14 cellular contexts compared by ENCODE assay signal in the genomic region with DNA sequence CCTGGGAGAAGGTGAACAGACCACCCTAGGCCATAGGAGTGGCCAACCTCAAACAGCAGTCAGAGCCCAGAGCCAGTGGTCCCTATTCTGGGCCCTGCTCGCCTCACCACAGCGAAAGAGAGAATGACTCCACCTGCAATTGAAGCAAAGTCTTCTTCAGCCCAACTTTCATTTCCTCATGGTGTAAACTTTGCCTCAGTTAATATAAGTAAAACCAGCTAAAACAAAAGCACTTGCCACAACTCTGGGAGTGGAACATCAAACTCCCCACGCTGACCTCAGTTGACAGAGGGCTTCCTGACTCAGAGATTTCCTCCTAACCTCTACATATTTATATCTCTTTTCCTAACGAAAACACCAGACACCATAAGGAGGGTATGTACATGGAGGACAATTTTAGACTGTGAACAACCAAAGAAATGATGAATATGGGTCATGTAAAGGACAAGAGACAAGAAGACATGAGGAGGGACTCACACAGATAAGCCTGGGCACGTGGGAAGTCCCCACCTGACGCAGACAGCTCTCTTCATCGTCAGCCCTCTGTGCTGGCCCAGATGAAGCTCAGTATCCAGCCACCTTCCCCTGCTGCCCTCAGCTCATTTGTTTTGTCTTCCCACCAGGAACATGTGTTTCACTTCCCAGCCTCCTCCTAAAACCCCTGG.
DNase-seq lines count a peak whose midpoint lies in the region; ATAC-seq, FAIRE-seq and TF ChIP-seq lines count a peak whose summit lies in the region.
"Had no signal": no experiment of that assay in that cellular context is flagged by ENCODE, and none has a peak within 500 bp of the region (broad histone marks: within the 10 kb centered on the region; RNA-seq: fewer than 3 reads in every experiment).

No MANE protein-coding gene starts in this region.

- H4K20me1 ChIP-seq in HepG2 (ENCODE audit: insufficient read depth, low read length) (no peaks in the 10 kb centered on the region), H9 (ENCODE audit: control insufficient read depth, insufficient read depth, insufficient read length) (no peaks in the 10 kb centered on the region)

- no peak overlapping the region for H3K9ac ChIP-seq in liver (ENCODE audit: low read depth in 1 of 2, low read length in 2 of 2)
- no peak overlapping the region for H3K9ac ChIP-seq in HepG2 (ENCODE audit: insufficient read depth, low read depth, low read length)
- H3K9ac ChIP-seq in H9 (ENCODE audit: extremely low read depth, insufficient read length, low read length) = no peak overlapping the region
- H3K9ac ChIP-seq: GM23248 had no signal

- no peak overlapping the region for H4K91ac ChIP-seq in H9 (ENCODE audit: insufficient read length, low read depth, low read length)

- DNase-seq in HepG2 (ENCODE audit: low spot score) = no peak
- no peak for DNase-seq in H9
- no peak for DNase-seq in uterus
- DNase-seq in CD8-positive, alpha-beta T cell = no peak
- DNase-seq in superior temporal gyrus (ENCODE audit: extremely low spot score) = no peak
- no peak for DNase-seq in amygdala (lab: John Stamatoyannopoulos, UW)
- DNase-seq: body of pancreas, GM23248, midbrain, right cardiac atrium, WERI-Rb-1 had no signal

- no peak overlapping the region for H3K56ac ChIP-seq in H9 (ENCODE audit: insufficient read length, low read depth, low read length)

- H3K36me3 Mint-ChIP-seq in H9 (ENCODE audit: insufficient read depth in 1 of 3, low read depth in 3 of 3) = no peaks in the 10 kb centered on the region
- H3K36me3 Mint-ChIP-seq in CD8-positive, alpha-beta T cell = no peaks in the 10 kb centered on the region

- no peak overlapping the region for H2AFZ ChIP-seq in HepG2 (ENCODE audit: low read length)
- no peak overlapping the region for H2AFZ ChIP-seq in H9 (ENCODE audit: low read length)
- H2AFZ ChIP-seq: GM23248 had no signal

- no peaks in the 10 kb centered on the region for H3K4me1 ChIP-seq in liver (ENCODE audit: control insufficient read depth in 4 of 4, insufficient read depth in 4 of 4, low read length in 3 of 4)
- no peaks in the 10 kb centered on the region for H3K4me1 ChIP-seq in HepG2 (ENCODE audit: insufficient read depth, low read length)
- no peaks in the 10 kb centered on the region for H3K4me1 ChIP-seq in H9 (ENCODE audit: insufficient read depth, low read length)
- no peaks in the 10 kb centered on the region for H3K4me1 ChIP-seq in uterus
- no peaks in the 10 kb centered on the region for H3K4me1 ChIP-seq in CD8-positive, alpha-beta T cell (ENCODE audit: insufficient read depth, low read length)
- H3K4me1 ChIP-seq: body of pancreas had no signal

- no peak for TF ChIP-seq CTCF in liver (IDR thresholded peaks at IDR 0.05; ENCODE audit: low read depth, low read length, missing input control)
- TF ChIP-seq CTCF in HepG2 (CRISPR knock-in tag; IDR thresholded peaks at IDR 0.05) = no peak
- TF ChIP-seq CTCF in H9 (conservative IDR thresholded peaks at IDR 0.05) = no peak
- no peak for TF ChIP-seq CTCF in uterus (IDR thresholded peaks at IDR 0.05)
- TF ChIP-seq CTCF in CD8-positive, alpha-beta T cell (IDR thresholded peaks at IDR 0.05) = no peak

- H3K27me3 ChIP-seq in liver (ENCODE audit: control insufficient read depth in 4 of 4, insufficient read depth in 4 of 4, low read length in 3 of 4) (no peaks in the 10 kb centered on the region), HepG2 (ENCODE audit: control insufficient read depth in 1 of 2, insufficient read depth in 2 of 2, low read length in 2 of 2) (no peaks in the 10 kb centered on the region), H9 (ENCODE audit: insufficient read depth, low read length) (no peaks in the 10 kb centered on the region), uterus (no peaks in the 10 kb centered on the region)
- H3K27me3 ChIP-seq in CD8-positive, alpha-beta T cell (ENCODE audit: insufficient read depth, low read length) = no peaks in the 10 kb centered on the region
- H3K27me3 ChIP-seq: body of pancreas had no signal

- no peak for TF ChIP-seq EP300 in HepG2 (IDR thresholded peaks at IDR 0.05; ENCODE audit: low read depth in 2 of 2, low read length in 2 of 2)
- TF ChIP-seq EP300 in HepG2 (CRISPR knock-in tag; IDR thresholded peaks at IDR 0.05; ENCODE audit: borderline replicate concordance) = no peak

- no peak for FAIRE-seq in HepG2 (lab: Jason Lieb, UNC)
- FAIRE-seq: endothelial cell of umbilical vein had no signal

- H3K4me3 ChIP-seq in liver (ENCODE audit: low read depth in 1 of 3, low read length in 3 of 3) (no peak overlapping the region), HepG2 (replicated peaks in 1 of 3; ENCODE audit: insufficient read depth in 1 of 3, low read depth in 2 of 3, low read length in 3 of 3) (no peak overlapping the region), uterus (no peak overlapping the region)
- no peak overlapping the region for H3K4me3 ChIP-seq in CD8-positive, alpha-beta T cell (ENCODE audit: low read depth, low read length)
- H3K4me3 ChIP-seq: body of pancreas, GM23248 had no signal

- no peak overlapping the region for H2BK15ac ChIP-seq in H9 (ENCODE audit: low read depth, low read length)

- H3K79me1 ChIP-seq in H9 (ENCODE audit: insufficient read depth, low read depth, low read length, poor library complexity, severe bottlenecking) = no peaks in the 10 kb centered on the region

- no peak for TF ChIP-seq POLR2A in HepG2 (IDR thresholded peaks at IDR 0.05; ENCODE audit: insufficient read depth in 1 of 2, low read depth in 2 of 2, low read length in 2 of 2)
- TF ChIP-seq POLR2A in uterus (IDR thresholded peaks at IDR 0.05) = no peak

- ATAC-seq in HepG2 (no peak), HG03354 (IDR thresholded peaks at IDR 0.05; ENCODE audit: poor library complexity, severe bottlenecking, unreplicated experiment) (peak; percentile 66)
- no peak for ATAC-seq in CD8-positive, alpha-beta T cell
- ATAC-seq: body of pancreas had no signal

- H4K8ac ChIP-seq in H9 (replicated peaks; ENCODE audit: insufficient read length, low read depth, low read length) = no peak overlapping the region

- H4K5ac ChIP-seq in H9 (ENCODE audit: insufficient read length, low read depth, low read length) = no peak overlapping the region

- peak overlapping the region in 1 of 3 experiments; percentile 23; a peak in 2 of 7 replicates for H3K27ac Mint-ChIP-seq in H9
- no peak overlapping the region for H3K27ac Mint-ChIP-seq in CD8-positive, alpha-beta T cell

- H3K4ac ChIP-seq in H9 (ENCODE audit: low read depth, low read length) = no peak overlapping the region

- H3K9me3 Mint-ChIP-seq in H9 = no peaks in the 10 kb centered on the region
- no peaks in the 10 kb centered on the region for H3K9me3 Mint-ChIP-seq in CD8-positive, alpha-beta T cell

- peak overlapping the region; percentile 14; the same call in 1 of the 2 replicates for H3K14ac ChIP-seq in H9 (ENCODE audit: insufficient read depth, low read length)

- no peaks in the 10 kb centered on the region for H3K27me3 Mint-ChIP-seq in H9 (ENCODE audit: low read depth)
- H3K27me3 Mint-ChIP-seq in CD8-positive, alpha-beta T cell (ENCODE audit: low read depth) = peaks cover 3% of the 10 kb centered on the region

- WGBS in liver = 62% methylated on average over 7 of the region's 7 CpGs
- WGBS in HepG2 (ENCODE audit: low lambda C conversion rate) = 2% methylated on average over 7 of the region's 7 CpGs
- no CpG with 5 or more reads among the region's 7 CpGs for WGBS in H9 (ENCODE audit: extremely low coverage, insufficient read length, low lambda C conversion rate)

- H3K4me1 Mint-ChIP-seq in H9 = no peaks in the 10 kb centered on the region
- no peaks in the 10 kb centered on the region for H3K4me1 Mint-ChIP-seq in CD8-positive, alpha-beta T cell (ENCODE audit: low read depth)

- intact Hi-C loops in HepG2 (cut with micrococcal nuclease; ENCODE audit: unreplicated experiment) = no loop called here
- intact Hi-C loops in uterus (cut with DNase I; ENCODE audit: low total_unique reads) = no loop called here
- intact Hi-C loops in CD8-positive, alpha-beta T cell (cut with DNase I, micrococcal nuclease) = loop anchor here in 1 of 2 experiments (5.0 kb wide), 1 partner anchor 305 kb away; no protein-coding TSS in a partner anchor

- no peak overlapping the region for H2BK5ac ChIP-seq in H9 (ENCODE audit: insufficient read length, low read length)

- no peak overlapping the region for H2BK20ac ChIP-seq in H9 (ENCODE audit: low read depth, low read length, poor library complexity, severe bottlenecking)

- H3K79me2 ChIP-seq in HepG2 (ENCODE audit: insufficient read depth, low read length) (no peaks in the 10 kb centered on the region), H9 (ENCODE audit: insufficient read depth, low read length) (no peaks in the 10 kb centered on the region)

- no peaks in the 10 kb centered on the region for H3K23me2 ChIP-seq in H9 (ENCODE audit: insufficient read length, low read depth, low read length, poor library complexity, severe bottlenecking)

- H3K4me2 ChIP-seq in HepG2 (ENCODE audit: low read depth, low read length) = no peak overlapping the region
- H3K4me2 ChIP-seq in H9 (ENCODE audit: insufficient read depth, insufficient read length, low read length) = no peak overlapping the region

- H3K9me3 ChIP-seq in liver (ENCODE audit: control insufficient read depth in 4 of 4, low read length in 3 of 4) (no peaks in the 10 kb centered on the region), HepG2 (ENCODE audit: low read length) (no peaks in the 10 kb centered on the region), H9 (ENCODE audit: control insufficient read depth, low read depth, low read length) (no peaks in the 10 kb centered on the region), uterus (no peaks in the 10 kb centered on the region)
- no peaks in the 10 kb centered on the region for H3K9me3 ChIP-seq in CD8-positive, alpha-beta T cell (ENCODE audit: low read length)
- H3K9me3 ChIP-seq: body of pancreas had no signal

- BruUV-seq in HepG2 (replicated peaks; lab: Mats Ljungman, UMichigan) = no TSS peak

- H3T11ph ChIP-seq in H9 (ENCODE audit: low read length) = no peak overlapping the region

- no peak overlapping the region for H3K18ac ChIP-seq in H9 (ENCODE audit: insufficient read length, low read depth, low read length)

- no peak overlapping the region for H2BK12ac ChIP-seq in H9 (ENCODE audit: insufficient read length, low read depth, low read length)

- POLR2A ChIA-PET in HepG2 (lab: Yijun Ruan, JAX) = no interaction called here
- POLR2A ChIA-PET in CD8-positive, alpha-beta T cell (lab: Charles Lee) = no interaction called here

- H3K36me3 ChIP-seq in liver (ENCODE audit: control insufficient read depth in 4 of 4, insufficient read depth in 3 of 4, low read depth in 1 of 4, low read length in 3 of 4) = no peaks in the 10 kb centered on the region
- no peaks in the 10 kb centered on the region for H3K36me3 ChIP-seq in HepG2 (replicated peaks in 1 of 2; ENCODE audit: control insufficient read depth in 1 of 2, insufficient read depth in 2 of 2, low read length in 2 of 2)
- no peaks in the 10 kb centered on the region for H3K36me3 ChIP-seq in uterus
- H3K36me3 ChIP-seq in CD8-positive, alpha-beta T cell (ENCODE audit: insufficient read depth, low read length) = no peaks in the 10 kb centered on the region
- H3K36me3 ChIP-seq: WERI-Rb-1 had no signal

- H3K4me3 Mint-ChIP-seq in H9 = no peak overlapping the region
- H3K4me3 Mint-ChIP-seq in CD8-positive, alpha-beta T cell = no peak overlapping the region

- H3K27ac ChIP-seq in liver (ENCODE audit: low read depth in 1 of 2, low read length in 2 of 2) (no peak overlapping the region), HepG2 (ENCODE audit: extremely low read length, insufficient read depth, low read length) (no peak overlapping the region), H9 (ENCODE audit: insufficient read length, low read depth, low read length) (no peak overlapping the region), uterus (no peak overlapping the region)
- H3K27ac ChIP-seq in CD8-positive, alpha-beta T cell (ENCODE audit: low read depth, low read length) = no peak overlapping the region
- H3K27ac ChIP-seq: body of pancreas, GM23248, WERI-Rb-1 had no signal

- in situ Hi-C loops in HepG2 (cut with HindIII; ENCODE audit: extremely low pct_ligation_motif_present, low pct_unique_long_range_greater_than_20kb) = no loop called here

- no peak overlapping the region for H3K23ac ChIP-seq in H9 (ENCODE audit: insufficient read length, low read depth, low read length)

- TF ChIP-seq RAD21 in liver (IDR thresholded peaks at IDR 0.05) (no peak), HepG2 (CRISPR knock-in tag; IDR thresholded peaks at IDR 0.05) (no peak)

- no peak overlapping the region for H2AK5ac ChIP-seq in H9 (ENCODE audit: insufficient read length, low read length)

- CTCF ChIA-PET in HepG2 (lab: Yijun Ruan, JAX; ENCODE audit: low intra/inter-chr PET ratio, low total read pairs) = no interaction called here
- CTCF ChIA-PET in CD8-positive, alpha-beta T cell (lab: Charles Lee) = no interaction called here

- H2BK120ac ChIP-seq in H9 (ENCODE audit: low read depth, low read length, poor library complexity, severe bottlenecking) = no peak overlapping the region
